In genomic region chr9:106862115-106862945, GRCh38 we compare ENCODE assay signal across 8 cellular contexts. TPM values are rescaled to one million over a fixed set of nuclear protein-coding genes. Genes with fewer than 3 reads are reported as not detected.
DNase-seq lines count a peak whose midpoint lies in the region; ATAC-seq and TF ChIP-seq lines count a peak whose summit lies in the region.

No MANE protein-coding gene starts in this region.

- peak; percentile 44; the same call in 1 of the 2 replicates for TF ChIP-seq CTCF in BJ (IDR thresholded peaks at IDR 0.05; ENCODE audit: insufficient read depth, low read depth, low read length)
- TF ChIP-seq CTCF in H9 (conservative IDR thresholded peaks at IDR 0.05): 0 out of 3 replicates have a peak, but pooled peaks have one; percentile 17
- TF ChIP-seq CTCF in SK-N-SH (IDR thresholded peaks at IDR 0.05): peak; percentile 48
- peak; percentile 11 to 40 (median 26) for TF ChIP-seq CTCF in nephron (IDR thresholded peaks at IDR 0.05; ENCODE audit: unreplicated experiment in 3 of 3)

- H3K56ac ChIP-seq in H9 (ENCODE audit: insufficient read length, low read depth, low read length): no peak overlapping the region

- no peak overlapping the region for H4K91ac ChIP-seq in H9 (ENCODE audit: insufficient read length, low read depth, low read length)

- H3K4me3 ChIP-seq in BJ (ENCODE audit: low read depth, low read length) (peak overlapping the region; percentile 77), SK-N-SH (ENCODE audit: low read depth in 2 of 2, low read length in 1 of 2) (peak overlapping the region; percentile 64 to 91)

- H3K9me3 Mint-ChIP-seq in H9 (no peaks in the 10 kb centered on the region; a peak in 2 of 5 replicates), nephron (no peaks in the 10 kb centered on the region)

- no peak overlapping the region; the same call in 1 of the 2 replicates for H3K4ac ChIP-seq in H9 (ENCODE audit: low read depth, low read length)

- H3F3A ChIP-seq in SK-N-SH (replicated peaks; ENCODE audit: insufficient read depth): peaks cover 13% of the 10 kb centered on the region

- no peak overlapping the region for H2BK15ac ChIP-seq in H9 (ENCODE audit: low read depth, low read length)

- no peaks in the 10 kb centered on the region for H3K27me3 Mint-ChIP-seq in H9 (ENCODE audit: low read depth)
- peaks cover 20% of the 10 kb centered on the region for H3K27me3 Mint-ChIP-seq in nephron (ENCODE audit: low read depth)

- H3K4me1 ChIP-seq in H9 (ENCODE audit: insufficient read depth, low read length): peaks cover 7% of the 10 kb centered on the region; the same call in 1 of the 2 replicates
- H3K4me1 ChIP-seq in SK-N-SH (ENCODE audit: control insufficient read depth in 1 of 2, insufficient read depth in 2 of 2, low read depth in 1 of 2, low read length in 1 of 2): no peaks in the 10 kb centered on the region; a peak in 2 of 4 replicates

- TF ChIP-seq EP300 in SK-N-SH (IDR thresholded peaks at IDR 0.05; ENCODE audit: borderline replicate concordance in 1 of 2, low read depth in 1 of 2, low read length in 1 of 2): no peak

- H3K79me2 ChIP-seq in H9 (ENCODE audit: insufficient read depth, low read length) (peaks cover 34% of the 10 kb centered on the region), SK-N-SH (ENCODE audit: insufficient read depth) (peaks cover 37% of the 10 kb centered on the region)

- H3K9me3 ChIP-seq in H9 (ENCODE audit: control insufficient read depth, low read depth, low read length): no peaks in the 10 kb centered on the region
- H3K9me3 ChIP-seq in SK-N-SH: no peaks in the 10 kb centered on the region

- no peak overlapping the region for H4K5ac ChIP-seq in H9 (ENCODE audit: insufficient read length, low read depth, low read length)

- CTCF ChIA-PET in BJ (lab: Yijun Ruan, JAX): interaction anchor here (0.9 to 1.6 kb wide), 6 partner anchors 20 to 1020 kb away, joined by 3 to 6 read pairs (median 4); no protein-coding TSS in a partner anchor
- CTCF ChIA-PET in SK-N-SH (lab: Yijun Ruan, JAX): interaction anchor here (0.6 to 3.6 kb wide), 16 partner anchors 9 to 1021 kb away, joined by 3 to 21 read pairs (median 4); no protein-coding TSS in a partner anchor

- peak overlapping the region; percentile 87 for H3K9ac ChIP-seq in H9 (ENCODE audit: extremely low read depth, insufficient read length, low read length)
- H3K9ac ChIP-seq in SK-N-SH: peak overlapping the region; percentile 94

- H2BK12ac ChIP-seq in H9 (ENCODE audit: insufficient read length, low read depth, low read length): no peak overlapping the region

- no peaks in the 10 kb centered on the region for H3K9me2 ChIP-seq in SK-N-SH

- no peak overlapping the region for H2BK120ac ChIP-seq in H9 (ENCODE audit: low read depth, low read length, poor library complexity, severe bottlenecking)

- no peak overlapping the region for H3K23ac ChIP-seq in H9 (ENCODE audit: insufficient read length, low read depth, low read length)

- H3T11ph ChIP-seq in H9 (ENCODE audit: low read length): no peak overlapping the region

- H3K14ac ChIP-seq in H9 (ENCODE audit: insufficient read depth, low read length): peak overlapping the region; percentile 55

- DNase-seq in BJ (ENCODE audit: low read depth): no peak
- peak; percentile 74 for DNase-seq in H9
- peak; percentile 73 for DNase-seq in SK-N-SH
- peak; percentile 49 for DNase-seq in fibroblast of peridontal ligament (ENCODE audit: extremely low read depth)
- no peak for DNase-seq in OCI-M2 (lab: John Stamatoyannopoulos, UW; ENCODE audit: unreplicated experiment)
- no peak for DNase-seq in activated naive CD4-positive, alpha-beta T cell treated with Interleukin-2 at 50 U/mL for 16 hours

- no CpG with 5 or more reads among the region's 37 CpGs for WGBS in H9 (ENCODE audit: extremely low coverage, insufficient read length, low lambda C conversion rate)
- WGBS in SK-N-SH (ENCODE audit: low lambda C conversion rate): 2% methylated on average over 37 of the region's 37 CpGs

- H3K4me1 Mint-ChIP-seq in H9: peaks cover 40 to 42% of the 10 kb centered on the region in 2 experiments
- peaks cover 32% of the 10 kb centered on the region for H3K4me1 Mint-ChIP-seq in nephron

- H3K18ac ChIP-seq in H9 (ENCODE audit: insufficient read length, low read depth, low read length): peak overlapping the region; percentile 51

- H3K36me3 Mint-ChIP-seq in H9 (ENCODE audit: insufficient read depth in 1 of 3, low read depth in 3 of 3): peaks cover 15 to 27% (median 24%) of the 10 kb centered on the region in 3 experiments
- H3K36me3 Mint-ChIP-seq in nephron (ENCODE audit: low read depth): peaks cover 5% of the 10 kb centered on the region

- no peak overlapping the region for H2BK5ac ChIP-seq in H9 (ENCODE audit: insufficient read length, low read length)

- H2AFZ ChIP-seq in H9 (ENCODE audit: low read length) (no peak overlapping the region), SK-N-SH (ENCODE audit: low read depth) (peak overlapping the region; percentile 98)

- peak overlapping the region; percentile 59 for H3K27ac ChIP-seq in H9 (ENCODE audit: insufficient read length, low read depth, low read length)
- peak overlapping the region; percentile 84 to 96 for H3K27ac ChIP-seq in SK-N-SH (ENCODE audit: low read depth in 2 of 2, low read length in 1 of 2)

- H3K27ac Mint-ChIP-seq in H9 (peak overlapping the region; percentile 98 to 100 (median 99)), nephron (peak overlapping the region; percentile 93 to 99 (median 98))

- POLR2A ChIA-PET in BJ (lab: Charles Lee): no interaction called here
- POLR2A ChIA-PET in SK-N-SH (lab: Yijun Ruan, JAX): no interaction called here

- no peaks in the 10 kb centered on the region for H3K36me3 ChIP-seq in BJ (ENCODE audit: control insufficient read depth, insufficient read depth, low read length)
- H3K36me3 ChIP-seq in SK-N-SH (replicated peaks in 1 of 2; ENCODE audit: control insufficient read depth in 1 of 2, insufficient read depth in 2 of 2, low read length in 1 of 2): no peaks in the 10 kb centered on the region

- H4K8ac ChIP-seq in H9 (replicated peaks; ENCODE audit: insufficient read length, low read depth, low read length): no peak overlapping the region

- H2BK20ac ChIP-seq in H9 (ENCODE audit: low read depth, low read length, poor library complexity, severe bottlenecking): no peak overlapping the region

- H3K27me3 ChIP-seq in BJ (ENCODE audit: control insufficient read depth, insufficient read depth, low read length) (peaks cover 3% of the 10 kb centered on the region; the same call in 1 of the 2 replicates), H9 (ENCODE audit: insufficient read depth, low read length) (no peaks in the 10 kb centered on the region), SK-N-SH (ENCODE audit: insufficient read depth) (no peaks in the 10 kb centered on the region; the same call in 1 of the 2 replicates)

- peaks cover 19% of the 10 kb centered on the region for H3K23me2 ChIP-seq in H9 (ENCODE audit: insufficient read length, low read depth, low read length, poor library complexity, severe bottlenecking)

- ATAC-seq in GM21737 (IDR thresholded peaks at IDR 0.05; ENCODE audit: unreplicated experiment): no peak

- peak overlapping the region; percentile 93 to 100 for H3K4me3 Mint-ChIP-seq in H9
- peak overlapping the region; percentile 93 to 95 (median 94) for H3K4me3 Mint-ChIP-seq in nephron

- peak overlapping the region; percentile 79 for H3K4me2 ChIP-seq in H9 (ENCODE audit: insufficient read depth, insufficient read length, low read length)
- peak overlapping the region; percentile 93 for H3K4me2 ChIP-seq in SK-N-SH

- H4K20me1 ChIP-seq in H9 (ENCODE audit: control insufficient read depth, insufficient read depth, insufficient read length): no peaks in the 10 kb centered on the region
- H4K20me1 ChIP-seq in SK-N-SH (ENCODE audit: insufficient read depth): no peaks in the 10 kb centered on the region

- no peak overlapping the region for H2AK5ac ChIP-seq in H9 (ENCODE audit: insufficient read length, low read length)

- H3K79me1 ChIP-seq in H9 (ENCODE audit: insufficient read depth, low read depth, low read length, poor library complexity, severe bottlenecking): peaks cover 2% of the 10 kb centered on the region

- TF ChIP-seq RAD21 in SK-N-SH (IDR thresholded peaks at IDR 0.05; ENCODE audit: low read length): peak; percentile 68

TF ChIP-seq in SK-N-SH, 30 proteins besides CTCF, POLR2A, EP300 and RAD21 (continues in another document):
- peak; percentile 53; the same call in 1 of the 2 replicates for TF ChIP-seq MAX (IDR thresholded peaks at IDR 0.05; ENCODE audit: low read depth)
- TF ChIP-seq REST (IDR thresholded peaks at IDR 0.05; ENCODE audit: low read depth, low read length): 0 out of 2 replicates have a peak, but pooled peaks have one; percentile 7
- TF ChIP-seq SMC3 (IDR thresholded peaks at IDR 0.05; ENCODE audit: low read depth, low read length): peak; percentile 13; the same call in 1 of the 2 replicates

RNA-seq across cellular contexts. Expression of gene ZNF462, which starts 0.6 kb away (rescaled TPM):
- polyA plus RNA-seq in BJ (2011; rRNA removed) (3.1 and 3.5 TPM in 2 replicates), SK-N-SH (2012; rRNA removed) (5.2 and 5.5 TPM in 2 replicates)
- 17.9 and 21.2 TPM in 2 replicates for polyA minus RNA-seq in BJ (2011; rRNA and poly(A)+ RNA removed)
- total RNA-seq in H9 (2021): 159 and 164 TPM in 2 replicates
- polyA plus RNA-seq in SK-N-SH (2012; cell fraction: cytosol; rRNA removed): 3.4 and 3.8 TPM in 2 replicates
- 6.8 and 10.0 TPM in 2 replicates for polyA plus RNA-seq in SK-N-SH (2012; cell fraction: nucleus; rRNA removed)

Comparison
In these comparisons a context has a peak if more than half of its experiments do, and no peak if none do; other contexts are left out.
1. DNase-seq: peak in H9 (single experiment), SK-N-SH (single experiment) and fibroblast of peridontal ligament (single experiment); none in BJ (single experiment), OCI-M2 (single experiment) and activated naive CD4-positive, alpha-beta T cell treated with Interleukin-2 at 50 U/mL for 16 hours (single experiment).
2. Peak in every context shown above with its lines, with median percentiles within 50 percentile points of each other: CTCF ChIP-seq.